In the genomic region with DNA sequence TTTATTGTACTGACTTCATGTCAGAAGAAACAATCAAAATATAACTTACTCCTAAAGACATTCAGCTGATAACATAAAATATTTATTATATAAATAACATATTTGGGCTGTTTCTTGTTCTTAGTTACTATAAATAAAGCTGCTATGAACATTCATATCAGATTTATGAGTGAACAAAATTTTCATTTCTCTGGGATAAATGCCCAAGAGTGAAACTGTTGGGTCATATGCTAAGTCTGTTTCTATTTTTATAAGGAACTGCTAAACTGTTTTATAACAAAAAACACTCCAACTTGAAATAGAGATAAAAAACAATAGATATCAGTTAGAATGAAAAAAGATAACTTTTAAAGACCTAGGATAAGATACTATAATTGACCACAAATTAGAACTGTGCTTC, we compare ENCODE assay signal across 13 cellular contexts. TPM values are rescaled to one million over a fixed set of nuclear protein-coding genes. Genes with fewer than 3 reads are reported as not detected.
DNase-seq lines count a peak whose midpoint lies in the region; ATAC-seq and TF ChIP-seq lines count a peak whose summit lies in the region.
"Had no signal": no experiment of that assay in that cellular context is flagged by ENCODE, and none has a peak within 500 bp of the region (broad histone marks: within the 10 kb centered on the region; RNA-seq: fewer than 3 reads in every experiment).

No MANE protein-coding gene starts in this region.

- H3K4me1 ChIP-seq in esophagus muscularis mucosa (peaks cover 0 to 15% (median 4%) of the 10 kb centered on the region in 4 donors), sigmoid colon (peaks cover 0 to 31% (median 15%) of the 10 kb centered on the region in 4 donors), uterus (no peaks in the 10 kb centered on the region)
- H3K4me1 ChIP-seq: BLaER1 treated with 17β-estradiol and CSF1 and Interleukin-3, amounts not matched to agents 10 nM and 100 nM had no signal

- DNase-seq in esophagus muscularis mucosa (ENCODE audit: extremely low spot score): no peak
- peak; percentile 12 for DNase-seq in left kidney (ENCODE audit: low read depth, low spot score)
- DNase-seq in sigmoid colon: no peak
- no peak for DNase-seq in uterus
- DNase-seq in globus pallidus (ENCODE audit: low spot score): no peak
- DNase-seq: Karpas-422, MM.1S, NCI-H1105 treated with DMSO at 0.1 percent for 48 hours, NCI-H187, NCI-H446 had no signal

- H3K9me3 ChIP-seq in esophagus muscularis mucosa: no peaks in the 10 kb centered on the region
- no peaks in the 10 kb centered on the region for H3K9me3 ChIP-seq in sigmoid colon
- no peaks in the 10 kb centered on the region for H3K9me3 ChIP-seq in uterus

- TF ChIP-seq CTCF in esophagus muscularis mucosa (IDR thresholded peaks at IDR 0.05) (no peak), sigmoid colon (IDR thresholded peaks at IDR 0.05) (no peak), uterus (IDR thresholded peaks at IDR 0.05) (no peak)

- TF ChIP-seq POLR2A in esophagus muscularis mucosa (IDR thresholded peaks at IDR 0.05; ENCODE audit: low read depth) (no peak), sigmoid colon (IDR thresholded peaks at IDR 0.05) (no peak), uterus (IDR thresholded peaks at IDR 0.05) (no peak)

- H3K27me3 ChIP-seq in esophagus muscularis mucosa (no peaks in the 10 kb centered on the region), sigmoid colon (no peaks in the 10 kb centered on the region), uterus (no peaks in the 10 kb centered on the region)
- H3K27me3 ChIP-seq: BLaER1 treated with 17β-estradiol and CSF1 and Interleukin-3, amounts not matched to agents 10 nM and 100 nM had no signal

- no peak for TF ChIP-seq EP300 in esophagus muscularis mucosa (IDR thresholded peaks at IDR 0.05)
- no peak for TF ChIP-seq EP300 in sigmoid colon (IDR thresholded peaks at IDR 0.05)

- intact Hi-C loops in esophagus muscularis mucosa (cut with DNase I): no loop called here
- intact Hi-C loops in sigmoid colon (cut with DNase I): no loop called here
- intact Hi-C loops in uterus (cut with DNase I; ENCODE audit: low total_unique reads): no loop called here

- ATAC-seq in GM18909 (IDR thresholded peaks at IDR 0.05; ENCODE audit: poor library complexity, unreplicated experiment) (no peak), HG03095 (IDR thresholded peaks at IDR 0.05; ENCODE audit: unreplicated experiment) (no peak)

- H3K36me3 ChIP-seq in esophagus muscularis mucosa (peaks cover 0 to 7% (median 2%) of the 10 kb centered on the region in 4 donors), sigmoid colon (peaks cover 0 to 4% (median 0%) of the 10 kb centered on the region in 4 donors), uterus (no peaks in the 10 kb centered on the region)

- H3K4me3 ChIP-seq in esophagus muscularis mucosa: no peak overlapping the region
- H3K4me3 ChIP-seq in sigmoid colon: no peak overlapping the region
- no peak overlapping the region for H3K4me3 ChIP-seq in uterus
- H3K4me3 ChIP-seq: BLaER1 treated with 17β-estradiol and CSF1 and Interleukin-3, amounts not matched to agents 10 nM and 100 nM had no signal

- H3K27ac ChIP-seq in esophagus muscularis mucosa (replicated peaks in 1 of 4) (peak overlapping the region; percentile 26 to 41 (median 40)), sigmoid colon (peak overlapping the region in 3 of 4 donors; percentile 21 to 71 (median 37)), uterus (peak overlapping the region in 1 of 2 donors; percentile 66)
- H3K27ac ChIP-seq: BLaER1 treated with 17β-estradiol and CSF1 and Interleukin-3, amounts not matched to agents 10 nM and 100 nM had no signal

RNA-seq across cellular contexts. Expression of gene CC2D2B, which starts 26.5 kb away (rescaled TPM):
- total RNA-seq in esophagus muscularis mucosa (1 to 10 TPM; 1.2 to 2.9 (median 1.8) TPM), sigmoid colon (1 to 10 TPM; 1.5 to 7.8 (median 4.8) TPM), uterus (1 to 10 TPM; 2.1 to 7.3 (median 5.0) TPM)
- under 1 TPM in 1 of 3 donors, not detected in 2; 0.29 TPM for polyA plus RNA-seq in sigmoid colon
